Comparison of ENCODE assay signal across 8 cellular contexts in the genomic region with DNA sequence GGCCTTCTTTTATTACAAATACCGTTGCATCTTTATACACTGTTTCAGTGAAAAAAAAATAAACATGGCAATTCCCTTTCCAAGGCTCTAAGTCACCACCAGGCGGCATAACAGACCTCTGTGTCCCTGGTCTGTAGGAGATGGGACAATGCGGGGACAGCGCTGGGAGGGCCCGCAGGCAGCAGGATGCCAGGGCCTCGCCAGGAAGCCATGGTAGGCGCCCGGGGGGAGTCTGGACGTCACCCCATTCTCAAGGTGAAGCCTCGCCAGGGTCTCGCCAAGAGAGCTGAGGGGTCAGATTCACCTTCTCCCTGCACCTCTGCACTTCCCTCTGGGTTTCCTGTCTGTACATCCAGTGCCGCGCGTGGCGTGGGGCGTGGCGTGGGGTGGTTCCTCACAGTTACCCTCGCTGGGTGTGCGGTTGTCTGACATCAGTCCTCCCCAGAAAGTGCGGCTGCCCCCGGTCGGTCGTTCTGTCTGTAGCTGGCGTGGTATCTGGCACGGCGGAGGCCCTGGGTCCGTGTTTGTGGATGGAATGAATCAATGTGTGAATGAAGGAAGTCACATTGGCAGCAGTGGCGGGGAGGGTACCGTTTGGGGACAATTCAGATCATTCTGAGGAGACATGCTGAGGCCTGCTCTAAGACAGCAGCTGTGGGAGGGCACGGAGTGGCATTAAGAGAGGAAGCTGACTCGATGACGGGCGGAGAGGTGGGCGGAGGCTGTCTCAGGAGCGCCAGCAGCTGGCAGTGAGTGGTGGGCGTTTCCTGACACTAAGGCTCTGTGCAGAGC.
DNase-seq lines count a peak whose midpoint lies in the region; ATAC-seq lines count a peak whose summit lies in the region.

No MANE protein-coding gene starts in this region.

- DNase-seq in DMS53 (lab: John Stamatoyannopoulos, UW) (peak; percentile 98), NCI-H526 (lab: John Stamatoyannopoulos, UW) (peak; percentile 67 to 91), middle frontal gyrus (ENCODE audit: extremely low spot score, low spot score) (peak; percentile 42), GOT3 (lab: John Stamatoyannopoulos, UW) (no peak)
- DNase-seq in activated CD4-positive, alpha-beta T cell treated with anti-CD3 and anti-CD28 coated beads, Interleukin-2, amount 50 U/mL, for 48 hours = peak; percentile 87 to 90
- DNase-seq in effector CD8-positive, alpha-beta T cell (lab: John Stamatoyannopoulos, UW) = peak; percentile 81
- DNase-seq in stimulated activated CD8-positive, alpha-beta memory T cell treated with anti-CD3 and anti-CD28 coated beads, Interleukin-4, amount 100 ng/mL, for 1 hour (ENCODE audit: low read depth in 2 of 2, low spot score in 1 of 2) = peak; percentile 57 to 77

- ATAC-seq in HG03135 (IDR thresholded peaks at IDR 0.05; ENCODE audit: unreplicated experiment) = peak; percentile 30
